Comparison of ENCODE assay signal across 24 cellular contexts in genomic region chr12:98869886-98870285, GRCh38.
"Had no signal": no experiment of that assay in that cellular context is flagged by ENCODE, and none has a peak within 500 bp of the region (broad histone marks: within the 10 kb centered on the region; RNA-seq: fewer than 3 reads in every experiment).

No MANE protein-coding gene starts in this region.

- H3K9me3 Mint-ChIP-seq: activated CD4-positive, alpha-beta T cell treated with anti-CD3 and anti-CD28 coated beads, Interleukin-2, amount 10 ng/mL, durations not matched to agents 7 days and 5 days; activated CD8-positive, alpha-beta T cell treated with anti-CD3 and anti-CD28 coated beads for 36 hours; activated naive CD4-positive, alpha-beta T cell treated with anti-CD3 and anti-CD28 coated beads, Interleukin-2, amount 10 ng/mL, durations not matched to agents 7 days and 5 days; stimulated activated effector memory CD8-positive, alpha-beta T cell treated with anti-CD3 and anti-CD28 coated beads, Interleukin-12 subunit alpha, Interleukin-12 subunit beta, amount 100 ng/mL, for 72 hours had no signal

- ATAC-seq: activated CD4-positive, CD25-positive, alpha-beta regulatory T cell treated with anti-CD3 and anti-CD28 coated beads, Interleukin-2, amount 50 U/mL, for 24 hours; activated CD8-positive, alpha-beta memory T cell treated with anti-CD3 and anti-CD28 coated beads, Interleukin-2, amount 10 ng/mL, durations not matched to agents 7 days and 5 days; activated CD8-positive, alpha-beta T cell treated with anti-CD3 and anti-CD28 coated beads for 36 hours; effector memory CD8-positive, alpha-beta T cell; gastrocnemius medialis; heart right ventricle; left lobe of liver; lower lobe of right lung; right lobe of liver; stimulated activated effector memory CD8-positive, alpha-beta T cell treated with anti-CD3 and anti-CD28 coated beads, Interleukin-12 subunit alpha, Interleukin-12 subunit beta, amount 100 ng/mL, for 72 hours; stimulated activated naive CD8-positive, alpha-beta T cell treated with anti-CD3 and anti-CD28 coated beads, Interleukin-15, amount 100 ng/mL, for 72 hours had no signal

- H3K9me3 ChIP-seq: esophagus squamous epithelium, gastrocnemius medialis, lower lobe of right lung, right lobe of liver, testis, vagina had no signal

- H3K36me3 Mint-ChIP-seq: activated CD8-positive, alpha-beta memory T cell treated with anti-CD3 and anti-CD28 coated beads, Interleukin-2, amount 10 ng/mL, durations not matched to agents 7 days and 5 days; activated naive CD4-positive, alpha-beta T cell treated with anti-CD3 and anti-CD28 coated beads, Interleukin-2, amount 10 ng/mL, durations not matched to agents 7 days and 5 days; stimulated activated effector memory CD8-positive, alpha-beta T cell treated with anti-CD3 and anti-CD28 coated beads, Interleukin-12 subunit alpha, Interleukin-12 subunit beta, amount 100 ng/mL, for 72 hours had no signal

- H3K4me1 Mint-ChIP-seq: naive B cell; stimulated activated naive CD8-positive, alpha-beta T cell treated with anti-CD3 and anti-CD28 coated beads, Interleukin-15, amount 100 ng/mL, for 72 hours had no signal

- H3K36me3 ChIP-seq: esophagus squamous epithelium, gastrocnemius medialis, heart right ventricle, lower lobe of right lung, right lobe of liver, vagina had no signal

- DNase-seq: activated CD4-positive, alpha-beta T cell treated with anti-CD3 and anti-CD28 coated beads, Interleukin-2, amount 10 ng/mL, durations not matched to agents 7 days and 5 days; activated CD8-positive, alpha-beta memory T cell treated with anti-CD3 and anti-CD28 coated beads, Interleukin-2, amount 10 ng/mL, durations not matched to agents 7 days and 5 days; activated CD8-positive, alpha-beta T cell treated with anti-CD3 and anti-CD28 coated beads for 36 hours; activated effector memory CD4-positive, alpha-beta T cell treated with anti-CD3 and anti-CD28 coated beads, Interleukin-2, amount 50 U/mL, for 16 hours; activated naive CD4-positive, alpha-beta T cell treated with anti-CD3 and anti-CD28 coated beads, Interleukin-2, amount 10 ng/mL, durations not matched to agents 7 days and 5 days; activated T-cell treated with anti-CD3 and anti-CD28 coated beads for 4 hours; dermis blood vessel endothelial cell; effector memory CD8-positive, alpha-beta T cell; esophagus squamous epithelium; gastrocnemius medialis; heart right ventricle; kidney; lower lobe of right lung; naive B cell; right lobe of liver; stimulated activated CD4-positive, alpha-beta T cell treated with anti-CD3 and anti-CD28 coated beads, Interleukin-1b, Interleukin-23, amount 100 ng/mL, for 48 hours; stimulated activated naive CD8-positive, alpha-beta T cell treated with anti-CD3 and anti-CD28 coated beads, Interleukin-15, amount 100 ng/mL, for 72 hours; testis; trophoblast cell had no signal

- H3K4me3 Mint-ChIP-seq: activated CD4-positive, alpha-beta T cell treated with anti-CD3 and anti-CD28 coated beads, Interleukin-2, amount 10 ng/mL, durations not matched to agents 7 days and 5 days; activated CD8-positive, alpha-beta memory T cell treated with anti-CD3 and anti-CD28 coated beads, Interleukin-2, amount 10 ng/mL, durations not matched to agents 7 days and 5 days; activated CD8-positive, alpha-beta T cell treated with anti-CD3 and anti-CD28 coated beads for 36 hours; activated naive CD4-positive, alpha-beta T cell treated with anti-CD3 and anti-CD28 coated beads, Interleukin-2, amount 10 ng/mL, durations not matched to agents 7 days and 5 days; effector memory CD8-positive, alpha-beta T cell; naive B cell; stimulated activated effector memory CD8-positive, alpha-beta T cell treated with anti-CD3 and anti-CD28 coated beads, Interleukin-12 subunit alpha, Interleukin-12 subunit beta, amount 100 ng/mL, for 72 hours; stimulated activated naive CD8-positive, alpha-beta T cell treated with anti-CD3 and anti-CD28 coated beads, Interleukin-15, amount 100 ng/mL, for 72 hours had no signal

- H3K27ac Mint-ChIP-seq: activated CD4-positive, alpha-beta T cell treated with anti-CD3 and anti-CD28 coated beads, Interleukin-2, amount 10 ng/mL, durations not matched to agents 7 days and 5 days; activated CD8-positive, alpha-beta memory T cell treated with anti-CD3 and anti-CD28 coated beads, Interleukin-2, amount 10 ng/mL, durations not matched to agents 7 days and 5 days; activated CD8-positive, alpha-beta T cell treated with anti-CD3 and anti-CD28 coated beads for 36 hours; activated naive CD4-positive, alpha-beta T cell treated with anti-CD3 and anti-CD28 coated beads, Interleukin-2, amount 10 ng/mL, durations not matched to agents 7 days and 5 days; effector memory CD8-positive, alpha-beta T cell; naive B cell; stimulated activated effector memory CD8-positive, alpha-beta T cell treated with anti-CD3 and anti-CD28 coated beads, Interleukin-12 subunit alpha, Interleukin-12 subunit beta, amount 100 ng/mL, for 72 hours; stimulated activated naive CD8-positive, alpha-beta T cell treated with anti-CD3 and anti-CD28 coated beads, Interleukin-15, amount 100 ng/mL, for 72 hours had no signal

- H3K27me3 ChIP-seq: esophagus squamous epithelium, gastrocnemius medialis, right lobe of liver, testis, vagina had no signal

- H3K27ac ChIP-seq: esophagus squamous epithelium, gastrocnemius medialis, heart right ventricle, lower lobe of right lung, right lobe of liver, skin epidermis, testis, vagina had no signal

- H3K4me1 ChIP-seq: esophagus squamous epithelium, gastrocnemius medialis, heart right ventricle, lower lobe of right lung, right lobe of liver, testis, vagina had no signal

- H3K4me3 ChIP-seq: esophagus squamous epithelium, gastrocnemius medialis, heart right ventricle, lower lobe of right lung, right lobe of liver, skin epidermis, testis, vagina had no signal
